ENCODE assay signal across 14 cellular contexts in genomic region chr2:216121255-216121654, GRCh38. TPM values are rescaled to one million over a fixed set of nuclear protein-coding genes. Genes with fewer than 3 reads are reported as not detected.
A peak's percentile ranks its signal among the peaks of the same experiment; 100 is the strongest.
DNase-seq lines count a peak whose midpoint lies in the region; ATAC-seq and TF ChIP-seq lines count a peak whose summit lies in the region.
"Had no signal": no experiment of that assay in that cellular context is flagged by ENCODE, and none has a peak within 500 bp of the region (broad histone marks: within the 10 kb centered on the region; RNA-seq: fewer than 3 reads in every experiment).

No MANE protein-coding gene starts in this region.

- H3K27ac Mint-ChIP-seq in stimulated activated naive CD8-positive, alpha-beta T cell treated with anti-CD3 and anti-CD28 coated beads, Interleukin-15, Interleukin-2, amounts not matched to agents 100 ng/mL and 50 ng/mL, for 24 hours, result peak overlapping the region; percentile 95
- H3K27ac Mint-ChIP-seq in WTC11, result peak overlapping the region; percentile 64; the same call in 1 of the 2 replicates
- peak overlapping the region; percentile 6 for H3K27ac Mint-ChIP-seq in dendritic cell treated with granulocyte-macrophage colony-stimulating factor and Interleukin-4, amounts not matched to agents 40 ng/mL and 50 ng/mL, for 4 days

- H3K9me3 Mint-ChIP-seq in stimulated activated naive CD8-positive, alpha-beta T cell treated with anti-CD3 and anti-CD28 coated beads, Interleukin-15, Interleukin-2, amounts not matched to agents 100 ng/mL and 50 ng/mL, for 24 hours, result no peaks in the 10 kb centered on the region
- H3K9me3 Mint-ChIP-seq in WTC11, result no peaks in the 10 kb centered on the region
- H3K9me3 Mint-ChIP-seq in dendritic cell treated with granulocyte-macrophage colony-stimulating factor and Interleukin-4, amounts not matched to agents 40 ng/mL and 50 ng/mL, for 4 days, result no peaks in the 10 kb centered on the region

- H3K4me3 Mint-ChIP-seq in stimulated activated naive CD8-positive, alpha-beta T cell treated with anti-CD3 and anti-CD28 coated beads, Interleukin-15, Interleukin-2, amounts not matched to agents 100 ng/mL and 50 ng/mL, for 24 hours, result peak overlapping the region; percentile 35
- H3K4me3 Mint-ChIP-seq in WTC11, result no peak overlapping the region
- no peak overlapping the region for H3K4me3 Mint-ChIP-seq in dendritic cell treated with granulocyte-macrophage colony-stimulating factor and Interleukin-4, amounts not matched to agents 40 ng/mL and 50 ng/mL, for 4 days

- no peak for DNase-seq in stimulated activated naive CD8-positive, alpha-beta T cell treated with anti-CD3 and anti-CD28 coated beads, Interleukin-15, Interleukin-2, amounts not matched to agents 100 U/mL and 50 U/mL, for 24 hours
- DNase-seq in WTC11 (ENCODE audit: low spot score) (no peak), AG20443 (ENCODE audit: low spot score) (no peak), cardiac septum (ENCODE audit: low spot score) (no peak)
- DNase-seq: DND-41; left ventricle myocardium inferior; midbrain; NCI-H2171; NCI-H526 treated with DMSO at 0.1 percent for 48 hours; stimulated activated naive CD4-positive, alpha-beta T cell had no signal

- no peak for TF ChIP-seq CTCF in WTC11 (IDR thresholded peaks at IDR 0.05)

- CTCF ChIA-PET in WTC11 (lab: Charles Lee), result no interaction called here

- H3K4me1 Mint-ChIP-seq in stimulated activated naive CD8-positive, alpha-beta T cell treated with anti-CD3 and anti-CD28 coated beads, Interleukin-15, Interleukin-2, amounts not matched to agents 100 ng/mL and 50 ng/mL, for 24 hours (ENCODE audit: low read depth), result peaks cover 89% of the 10 kb centered on the region
- H3K4me1 Mint-ChIP-seq in WTC11, result peaks cover 3% of the 10 kb centered on the region
- H3K4me1 Mint-ChIP-seq in dendritic cell treated with granulocyte-macrophage colony-stimulating factor and Interleukin-4, amounts not matched to agents 40 ng/mL and 50 ng/mL, for 4 days (ENCODE audit: low read depth), result peaks cover 31% of the 10 kb centered on the region

- H3K27me3 Mint-ChIP-seq in stimulated activated naive CD8-positive, alpha-beta T cell treated with anti-CD3 and anti-CD28 coated beads, Interleukin-15, Interleukin-2, amounts not matched to agents 100 ng/mL and 50 ng/mL, for 24 hours, result no peaks in the 10 kb centered on the region
- H3K27me3 Mint-ChIP-seq in WTC11 (ENCODE audit: low read depth), result no peaks in the 10 kb centered on the region
- no peaks in the 10 kb centered on the region for H3K27me3 Mint-ChIP-seq in dendritic cell treated with granulocyte-macrophage colony-stimulating factor and Interleukin-4, amounts not matched to agents 40 ng/mL and 50 ng/mL, for 4 days
- H3K27me3 Mint-ChIP-seq: progenitor cell of endocrine pancreas had no signal

- peaks cover 98% of the 10 kb centered on the region for H3K36me3 Mint-ChIP-seq in stimulated activated naive CD8-positive, alpha-beta T cell treated with anti-CD3 and anti-CD28 coated beads, Interleukin-15, Interleukin-2, amounts not matched to agents 100 ng/mL and 50 ng/mL, for 24 hours (ENCODE audit: low read depth)
- peaks cover 96% of the 10 kb centered on the region for H3K36me3 Mint-ChIP-seq in WTC11
- H3K36me3 Mint-ChIP-seq in dendritic cell treated with granulocyte-macrophage colony-stimulating factor and Interleukin-4, amounts not matched to agents 40 ng/mL and 50 ng/mL, for 4 days (ENCODE audit: low read depth), result peaks cover 97% of the 10 kb centered on the region

- ATAC-seq in stimulated activated naive CD8-positive, alpha-beta T cell treated with anti-CD3 and anti-CD28 coated beads, Interleukin-15, Interleukin-2, amounts not matched to agents 100 U/mL and 50 U/mL, for 24 hours, result no peak
- ATAC-seq in WTC11, result no peak
- no peak for ATAC-seq in HG03095 (IDR thresholded peaks at IDR 0.05; ENCODE audit: unreplicated experiment)

- intact Hi-C loops in dendritic cell treated with granulocyte-macrophage colony-stimulating factor and Interleukin-4, amounts not matched to agents 40 ng/mL and 50 ng/mL, for 4 days (cut with micrococcal nuclease), result loop anchor here (5.0 kb wide), 1 partner anchor 36 kb away; no protein-coding TSS in a partner anchor
- intact Hi-C loops in cardiac septum (cut with DNase I), result no loop called here

- POLR2A ChIA-PET in WTC11 (lab: Charles Lee), result interaction anchor here (0.6 kb wide), 1 partner anchor 37 kb away, joined by 4 read pairs; no protein-coding TSS in a partner anchor

TF ChIP-seq in WTC11, 78 proteins besides CTCF, POLR2A, EP300 and RAD21 (continues in another document):
- TF ChIP-seq TCF7 (CRISPR knock-in tag; IDR thresholded peaks at IDR 0.05; ENCODE audit: low read depth) (no peak), ZNF396 (CRISPR knock-in tag; IDR thresholded peaks at IDR 0.05; ENCODE audit: borderline replicate concordance) (no peak), OVOL2 (CRISPR knock-in tag; IDR thresholded peaks at IDR 0.05; ENCODE audit: borderline replicate concordance) (no peak), ATF6 (CRISPR knock-in tag; IDR thresholded peaks at IDR 0.05) (no peak), KAT7 (CRISPR knock-in tag; IDR thresholded peaks at IDR 0.05; ENCODE audit: borderline replicate concordance) (no peak), SMAD4 (CRISPR knock-in tag; IDR thresholded peaks at IDR 0.05) (no peak), RORB (CRISPR knock-in tag; IDR thresholded peaks at IDR 0.05) (no peak), USF1 (CRISPR knock-in tag; IDR thresholded peaks at IDR 0.05) (no peak), SP1 (CRISPR knock-in tag; conservative IDR thresholded peaks at IDR 0.05) (no peak)
- TF ChIP-seq, protein P1, sequence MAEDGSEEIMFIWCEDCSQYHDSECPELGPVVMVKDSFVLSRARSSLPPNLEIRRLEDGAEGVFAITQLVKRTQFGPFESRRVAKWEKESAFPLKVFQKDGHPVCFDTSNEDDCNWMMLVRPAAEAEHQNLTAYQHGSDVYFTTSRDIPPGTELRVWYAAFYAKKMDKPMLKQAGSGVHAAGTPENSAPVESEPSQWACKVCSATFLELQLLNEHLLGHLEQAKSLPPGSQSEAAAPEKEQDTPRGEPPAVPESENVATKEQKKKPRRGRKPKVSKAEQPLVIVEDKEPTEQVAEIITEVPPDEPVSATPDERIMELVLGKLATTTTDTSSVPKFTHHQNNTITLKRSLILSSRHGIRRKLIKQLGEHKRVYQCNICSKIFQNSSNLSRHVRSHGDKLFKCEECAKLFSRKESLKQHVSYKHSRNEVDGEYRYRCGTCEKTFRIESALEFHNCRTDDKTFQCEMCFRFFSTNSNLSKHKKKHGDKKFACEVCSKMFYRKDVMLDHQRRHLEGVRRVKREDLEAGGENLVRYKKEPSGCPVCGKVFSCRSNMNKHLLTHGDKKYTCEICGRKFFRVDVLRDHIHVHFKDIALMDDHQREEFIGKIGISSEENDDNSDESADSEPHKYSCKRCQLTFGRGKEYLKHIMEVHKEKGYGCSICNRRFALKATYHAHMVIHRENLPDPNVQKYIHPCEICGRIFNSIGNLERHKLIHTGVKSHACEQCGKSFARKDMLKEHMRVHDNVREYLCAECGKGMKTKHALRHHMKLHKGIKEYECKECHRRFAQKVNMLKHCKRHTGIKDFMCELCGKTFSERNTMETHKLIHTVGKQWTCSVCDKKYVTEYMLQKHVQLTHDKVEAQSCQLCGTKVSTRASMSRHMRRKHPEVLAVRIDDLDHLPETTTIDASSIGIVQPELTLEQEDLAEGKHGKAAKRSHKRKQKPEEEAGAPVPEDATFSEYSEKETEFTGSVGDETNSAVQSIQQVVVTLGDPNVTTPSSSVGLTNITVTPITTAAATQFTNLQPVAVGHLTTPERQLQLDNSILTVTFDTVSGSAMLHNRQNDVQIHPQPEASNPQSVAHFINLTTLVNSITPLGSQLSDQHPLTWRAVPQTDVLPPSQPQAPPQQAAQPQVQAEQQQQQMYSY (CRISPR knock-in tag; IDR thresholded peaks at IDR 0.05), result no peak
- TF ChIP-seq, protein P2, sequence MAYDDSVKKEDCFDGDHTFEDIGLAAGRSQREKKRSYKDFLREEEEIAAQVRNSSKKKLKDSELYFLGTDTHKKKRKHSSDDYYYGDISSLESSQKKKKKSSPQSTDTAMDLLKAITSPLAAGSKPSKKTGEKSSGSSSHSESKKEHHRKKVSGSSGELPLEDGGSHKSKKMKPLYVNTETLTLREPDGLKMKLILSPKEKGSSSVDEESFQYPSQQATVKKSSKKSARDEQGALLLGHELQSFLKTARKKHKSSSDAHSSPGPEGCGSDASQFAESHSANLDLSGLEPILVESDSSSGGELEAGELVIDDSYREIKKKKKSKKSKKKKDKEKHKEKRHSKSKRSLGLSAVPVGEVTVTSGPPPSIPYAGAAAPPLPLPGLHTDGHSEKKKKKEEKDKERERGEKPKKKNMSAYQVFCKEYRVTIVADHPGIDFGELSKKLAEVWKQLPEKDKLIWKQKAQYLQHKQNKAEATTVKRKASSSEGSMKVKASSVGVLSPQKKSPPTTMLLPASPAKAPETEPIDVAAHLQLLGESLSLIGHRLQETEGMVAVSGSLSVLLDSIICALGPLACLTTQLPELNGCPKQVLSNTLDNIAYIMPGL (CRISPR knock-in tag; IDR thresholded peaks at IDR 0.05), result no peak

RNA-seq across cellular contexts. Expression of gene XRCC5, which starts 12.1 kb away (rescaled TPM):
- total RNA-seq in WTC11 (2021), result 459 to 522 TPM (median 466 TPM) in 3 replicates
- 107 TPM for total RNA-seq in cardiac septum

RNA-seq across cellular contexts. Expression of gene TMEM169, which starts 39.5 kb away (rescaled TPM):
- total RNA-seq in WTC11 (2021) (1.8 to 3.5 TPM (median 3.3 TPM) in 3 replicates), cardiac septum (0.22 TPM)

RNA-seq across cellular contexts. Expression of gene PECR, which starts 39.6 kb away (rescaled TPM):
- 13.9 to 21.3 TPM (median 19.6 TPM) in 3 replicates for total RNA-seq in WTC11 (2021)
- 1.8 TPM for total RNA-seq in cardiac septum

Comparison
In these comparisons a context has a peak if more than half of its experiments do, and no peak if none do; other contexts are left out.
1. H3K27ac Mint-ChIP-seq: peak in every context shown above with its lines; median percentile 95 in stimulated activated naive CD8-positive, alpha-beta T cell treated with anti-CD3 and anti-CD28 coated beads, Interleukin-15, Interleukin-2, amounts not matched to agents 100 ng/mL and 50 ng/mL, for 24 hours; 64 in WTC11; 6 in dendritic cell treated with granulocyte-macrophage colony-stimulating factor and Interleukin-4, amounts not matched to agents 40 ng/mL and 50 ng/mL, for 4 days.